ENCODE assay signal across 8 cellular contexts in genomic region chr5:179456075-179456474, GRCh38.
DNase-seq lines count a peak whose midpoint lies in the region; TF ChIP-seq lines count a peak whose summit lies in the region.
"Not testable (repeated sequence)": the region's sequence is repeated elsewhere in the genome, so short reads cannot be mapped to it uniquely, and the experiment has no call there.

No MANE protein-coding gene starts in this region.

- peaks cover 21% of the 10 kb centered on the region for H3K9me3 Mint-ChIP-seq in activated naive CD4-positive, alpha-beta T cell treated with anti-CD3 and anti-CD28 coated beads, Interleukin-2, amount 10 ng/mL, durations not matched to agents 7 days and 5 days

- not testable (repeated sequence) for H3K4me1 ChIP-seq in BLaER1; MM.1S (ENCODE audit: low read length)
- H3K4me1 ChIP-seq in testis, result peaks cover 12% of the 10 kb centered on the region

- not testable (repeated sequence) for H3K4me2 ChIP-seq in BLaER1; MM.1S (ENCODE audit: low read depth, low read length)

- TF ChIP-seq CTCF in MM.1S (IDR thresholded peaks at IDR 0.05; ENCODE audit: low read length); testis (IDR thresholded peaks at IDR 0.05): not testable (repeated sequence)

- H3K27ac Mint-ChIP-seq in activated naive CD4-positive, alpha-beta T cell treated with anti-CD3 and anti-CD28 coated beads, Interleukin-2, amount 10 ng/mL, durations not matched to agents 7 days and 5 days, result not testable (repeated sequence)

- H3K36me3 ChIP-seq in BLaER1; MM.1S (replicated peaks; ENCODE audit: insufficient read depth, low read length); testis (ENCODE audit: low read depth, missing control alignments): not testable (repeated sequence)

- not testable (repeated sequence) for H3K4me1 Mint-ChIP-seq in activated naive CD4-positive, alpha-beta T cell treated with anti-CD3 and anti-CD28 coated beads, Interleukin-2, amount 10 ng/mL, durations not matched to agents 7 days and 5 days

- not testable (repeated sequence) for H3K27ac ChIP-seq in BLaER1; MM.1S (ENCODE audit: low read length); testis

- H4K20me1 ChIP-seq in BLaER1; MM.1S (ENCODE audit: insufficient read depth, low read length): not testable (repeated sequence)

- H3K9me3 ChIP-seq in BLaER1, result peaks cover 53% of the 10 kb centered on the region
- not testable (repeated sequence) for H3K9me3 ChIP-seq in MM.1S (replicated peaks; ENCODE audit: insufficient read depth, low read length); iPS-18c (ENCODE audit: control insufficient read depth, insufficient read depth, low read length); testis

- H3K4me3 ChIP-seq in BLaER1, result peak overlapping the region; percentile 36; the same call in 1 of the 2 replicates
- H3K4me3 ChIP-seq in MM.1S (ENCODE audit: low read length), result peak overlapping the region; percentile 5; the same call in 1 of the 2 replicates
- H3K4me3 ChIP-seq in iPS-18c (ENCODE audit: insufficient read depth, low read depth, low read length), result peak overlapping the region; percentile 11; the same call in 1 of the 2 replicates
- H3K4me3 ChIP-seq in testis, result peak overlapping the region; percentile 39 to 51

- not testable (repeated sequence) for H3K27me3 Mint-ChIP-seq in activated naive CD4-positive, alpha-beta T cell treated with anti-CD3 and anti-CD28 coated beads, Interleukin-2, amount 10 ng/mL, durations not matched to agents 7 days and 5 days

- H3K27me3 ChIP-seq in BLaER1, testis: not testable (repeated sequence)
- peaks cover 16% of the 10 kb centered on the region; the same call in 1 of the 2 replicates for H3K27me3 ChIP-seq in MM.1S (replicated peaks; ENCODE audit: insufficient read depth, low read length)

- 39 to 61% methylated on average over 2 to 14 of the region's 15 CpGs for WGBS in testis, 2 donors

- not testable (repeated sequence) for H3K36me3 Mint-ChIP-seq in activated naive CD4-positive, alpha-beta T cell treated with anti-CD3 and anti-CD28 coated beads, Interleukin-2, amount 10 ng/mL, durations not matched to agents 7 days and 5 days

- H3K9ac ChIP-seq in BLaER1; MM.1S (ENCODE audit: low read length): not testable (repeated sequence)

- peak overlapping the region; percentile 57 for H2AFZ ChIP-seq in MM.1S (ENCODE audit: low read length)

- not testable (repeated sequence) for H3F3A ChIP-seq in MM.1S (ENCODE audit: insufficient read depth, low read length)

- not testable (repeated sequence) for H3K9me2 ChIP-seq in MM.1S (replicated peaks; ENCODE audit: insufficient read depth, low read length)

- peak; percentile 11 for DNase-seq in MM.1S
- DNase-seq in NCI-H2171 treated with DMSO at 0.1 percent for 48 hours (lab: John Stamatoyannopoulos, UW), result peak; percentile 50
- peak; percentile 26 for DNase-seq in RPMI8226
- DNase-seq in activated naive CD4-positive, alpha-beta T cell treated with anti-CD3 and anti-CD28 coated beads, Interleukin-2, amount 10 ng/mL, durations not matched to agents 7 days and 5 days, result peak; percentile 25
- DNase-seq in posterior vena cava (ENCODE audit: low spot score), result peak; percentile 77
- DNase-seq in testis, result peak; percentile 69

- H3K4me3 Mint-ChIP-seq in activated naive CD4-positive, alpha-beta T cell treated with anti-CD3 and anti-CD28 coated beads, Interleukin-2, amount 10 ng/mL, durations not matched to agents 7 days and 5 days, result not testable (repeated sequence)

- CTCF ChIA-PET in activated naive CD4-positive, alpha-beta T cell treated with anti-CD3 and anti-CD28 coated beads, Interleukin-2, amount 10 ng/mL, durations not matched to agents 7 days and 5 days (lab: Charles Lee), result not testable (repeated sequence)

- intact Hi-C loops in posterior vena cava (cut with DNase I); testis (cut with DNase I; ENCODE audit: low total_unique reads): not testable (repeated sequence)

- H3K79me2 ChIP-seq in MM.1S (ENCODE audit: low read length), result not testable (repeated sequence)

- not testable (repeated sequence) for TF ChIP-seq POLR2A in testis (IDR thresholded peaks at IDR 0.05)

Comparison
In these comparisons a context has a peak if more than half of its experiments do, and no peak if none do; other contexts are left out.
1. DNase-seq: peak in every context shown above with its lines; median percentile 77 in posterior vena cava; 69 in testis; 50 in NCI-H2171 treated with DMSO at 0.1 percent for 48 hours; 26 in RPMI8226; 25 in activated naive CD4-positive, alpha-beta T cell treated with anti-CD3 and anti-CD28 coated beads, Interleukin-2, amount 10 ng/mL, durations not matched to agents 7 days and 5 days; 11 in MM.1S.